Comparison of ENCODE assay signal across 8 cellular contexts in the genomic region with DNA sequence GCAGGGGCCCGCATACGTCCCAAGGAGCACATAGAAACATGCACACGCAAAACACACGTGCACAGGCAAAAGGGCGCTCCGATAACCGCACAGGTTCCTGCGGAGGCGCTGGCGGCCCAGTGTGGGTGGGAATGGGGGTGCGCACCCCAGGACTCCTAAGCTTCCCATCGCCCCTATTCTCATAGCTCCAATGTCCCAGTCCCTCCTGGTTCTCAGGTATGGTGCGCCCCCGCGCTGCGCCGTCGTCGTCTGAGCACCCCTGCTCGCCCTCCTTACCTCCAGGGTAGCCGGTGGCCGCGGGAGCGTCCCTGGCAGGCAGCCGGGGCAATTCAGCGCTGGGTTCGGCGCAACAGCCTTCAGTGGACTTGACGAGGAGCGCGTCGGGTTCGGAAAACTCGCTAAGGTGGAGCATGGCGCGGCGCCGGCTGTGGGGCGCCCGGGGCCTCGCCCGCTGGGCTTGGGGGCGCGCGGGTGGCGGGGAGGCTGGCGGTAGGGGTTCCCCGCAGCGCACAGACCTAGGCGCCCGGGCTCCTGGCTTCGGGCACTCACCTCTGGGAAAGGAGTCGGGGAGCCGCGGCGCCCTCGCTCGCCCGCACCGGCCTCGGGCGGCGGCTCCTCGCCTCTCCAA. TPM values are rescaled to one million over a fixed set of nuclear protein-coding genes. Genes with fewer than 3 reads are reported as not detected.
DNase-seq lines count a peak whose midpoint lies in the region; ATAC-seq, FAIRE-seq and TF ChIP-seq lines count a peak whose summit lies in the region.

No MANE protein-coding gene starts in this region.

- H3K23me2 ChIP-seq in H1 (ENCODE audit: low read depth, low read length) = peaks cover 12% of the 10 kb centered on the region

- H3K4me1 Mint-ChIP-seq in T-helper 1 cell treated with Interleukin-12 subunit alpha and Interleukin-12 subunit beta and Interleukin-4 antibody, amounts not matched to agents 30 μg/mL and 1 μg/mL, for 36 hours (ENCODE audit: low read depth) = peaks cover 6% of the 10 kb centered on the region

- no peak overlapping the region for H4K5ac ChIP-seq in H1 (ENCODE audit: insufficient read length, low read depth, low read length)

- CTCF ChIA-PET in H1 (lab: Charles Lee; ENCODE audit: partially characterized antibody) = interaction anchor here (0.9 to 6.5 kb wide), 7 partner anchors 17 to 92 kb away, joined by 3 to 122 read pairs (median 9); a partner anchor contains a TSS

- H3K4me2 ChIP-seq in H1 (ENCODE audit: insufficient read depth in 1 of 2, low read depth in 2 of 2, low read length in 2 of 2) = peak overlapping the region; percentile 78 to 90

- H2BK120ac ChIP-seq in H1 (replicated peaks; ENCODE audit: low read depth, low read length) = no peak overlapping the region

- H3K23ac ChIP-seq in H1 (ENCODE audit: insufficient read length) = no peak overlapping the region

- H3K56ac ChIP-seq in H1 (replicated peaks; ENCODE audit: insufficient read length, low read depth, low read length) = no peak overlapping the region

- TF ChIP-seq CTCF in RWPE2 (IDR thresholded peaks at IDR 0.05; ENCODE audit: poor library complexity, severe bottlenecking) (no peak), H1 (IDR thresholded peaks at IDR 0.05; ENCODE audit: control extremely low read depth in 1 of 3, insufficient read depth in 1 of 3, low read depth in 1 of 3, low read length in 3 of 3) (no peak), pancreas (IDR thresholded peaks at IDR 0.05) (no peak)

- peaks cover 87% of the 10 kb centered on the region for H3K27me3 Mint-ChIP-seq in T-helper 1 cell treated with Interleukin-12 subunit alpha and Interleukin-12 subunit beta and Interleukin-4 antibody, amounts not matched to agents 30 μg/mL and 1 μg/mL, for 36 hours (ENCODE audit: low read depth)

- POLR2A ChIA-PET in H1 (lab: Charles Lee; ENCODE audit: partially characterized antibody) = interaction anchor here (0.7 to 2.5 kb wide), 10 partner anchors 9 to 67 kb away, joined by 3 to 8 read pairs (median 4); a partner anchor contains a TSS

- no peak overlapping the region for H2BK20ac ChIP-seq in H1 (ENCODE audit: low read length)

- H3K79me2 ChIP-seq in H1 (ENCODE audit: control insufficient read depth in 1 of 2, insufficient read depth in 2 of 2, low read length in 2 of 2) = no peaks in the 10 kb centered on the region

- H3K9me3 Mint-ChIP-seq in T-helper 1 cell treated with Interleukin-12 subunit alpha and Interleukin-12 subunit beta and Interleukin-4 antibody, amounts not matched to agents 30 μg/mL and 1 μg/mL, for 36 hours = no peaks in the 10 kb centered on the region

- H3K27ac Mint-ChIP-seq in T-helper 1 cell treated with Interleukin-12 subunit alpha and Interleukin-12 subunit beta and Interleukin-4 antibody, amounts not matched to agents 30 μg/mL and 1 μg/mL, for 36 hours = no peak overlapping the region

- H4K91ac ChIP-seq in H1 (replicated peaks; ENCODE audit: insufficient read length, low read length) = no peak overlapping the region

- H3K4me3 Mint-ChIP-seq in T-helper 1 cell treated with Interleukin-12 subunit alpha and Interleukin-12 subunit beta and Interleukin-4 antibody, amounts not matched to agents 30 μg/mL and 1 μg/mL, for 36 hours = peak overlapping the region; percentile 57

- no peak overlapping the region for H3K14ac ChIP-seq in H1 (ENCODE audit: insufficient read length)

- ATAC-seq in RWPE2 (ENCODE audit: low read depth) (no peak), pancreas (peak in 1 of 4 donors; percentile 9), sciatic nerve (no peak)

- no peak overlapping the region for H2BK12ac ChIP-seq in H1 (ENCODE audit: low read depth, low read length)

- H3K4ac ChIP-seq in H1 (replicated peaks; ENCODE audit: insufficient read length, low read depth, low read length) = no peak overlapping the region

- no peak overlapping the region for H3K27ac ChIP-seq in RWPE2 (ENCODE audit: poor library complexity, severe bottlenecking)
- no peak overlapping the region for H3K27ac ChIP-seq in H1 (ENCODE audit: low read depth, low read length)
- no peak overlapping the region for H3K27ac ChIP-seq in pancreas

- intact Hi-C loops in pancreas (cut with DNase I) (no loop called here), sciatic nerve (cut with DNase I) (no loop called here)

- H3K79me1 ChIP-seq in H1 (ENCODE audit: low read depth, low read length) = no peaks in the 10 kb centered on the region

- no peak overlapping the region for H2BK15ac ChIP-seq in H1 (ENCODE audit: low read length)

- DNase-seq in T-helper 1 cell (no peak), RWPE2 (ENCODE audit: low spot score) (no peak), H1 (ENCODE audit: low read depth in 1 of 2, low spot score in 2 of 2) (peak in 1 of 2 experiments; percentile 73), pancreas (peak in 2 of 6 donors; percentile 64 to 67), cerebellar nuclear complex (lab: John Stamatoyannopoulos, UW) (no peak), sciatic nerve (ENCODE audit: low spot score) (no peak), NCI-H1048 (lab: John Stamatoyannopoulos, UW) (no peak)

- H3K27me3 ChIP-seq in RWPE2 (ENCODE audit: insufficient read depth, poor library complexity, severe bottlenecking) = peaks cover 62% of the 10 kb centered on the region
- H3K27me3 ChIP-seq in H1 (replicated peaks in 1 of 4; ENCODE audit: control insufficient read depth in 3 of 4, extremely low read depth in 1 of 4, insufficient read depth in 3 of 4, low read length in 3 of 4) = peaks cover 28 to 70% (median 59%) of the 10 kb centered on the region in 4 experiments
- peaks cover 0 to 37% (median 16%) of the 10 kb centered on the region in 4 donors for H3K27me3 ChIP-seq in pancreas

- no peak for TF ChIP-seq RAD21 in H1 (IDR thresholded peaks at IDR 0.05 in 1 of 2, conservative IDR thresholded peaks at IDR 0.05 in 1 of 2; ENCODE audit: low read depth in 2 of 2, low read length in 2 of 2)

- H3K9me3 ChIP-seq in RWPE2 (ENCODE audit: severe bottlenecking) (peaks cover 3% of the 10 kb centered on the region), H1 (ENCODE audit: insufficient read depth in 2 of 2, low read depth in 1 of 2, low read length in 1 of 2) (no peaks in the 10 kb centered on the region), pancreas (no peaks in the 10 kb centered on the region)

- H2AK5ac ChIP-seq in H1 (ENCODE audit: low read depth, low read length) = no peak overlapping the region

- peaks cover 9 to 15% of the 10 kb centered on the region in 2 experiments for H4K20me1 ChIP-seq in H1 (replicated peaks in 1 of 2; ENCODE audit: control insufficient read depth in 1 of 2, insufficient read depth in 2 of 2, low read length in 2 of 2)

- H3K9ac ChIP-seq in H1 (replicated peaks in 1 of 4; ENCODE audit: extremely low read depth in 1 of 4, low read depth in 3 of 4, low read length in 3 of 4) = no peak overlapping the region; a peak in 1 of 7 replicates

- TF ChIP-seq POLR2A in H1 (IDR thresholded peaks at IDR 0.05; ENCODE audit: control extremely low read depth in 1 of 2, low read depth in 2 of 2, low read length in 2 of 2) = no peak

- H3K36me3 ChIP-seq in RWPE2 (ENCODE audit: low read depth) (no peaks in the 10 kb centered on the region), H1 (ENCODE audit: control insufficient read depth in 2 of 4, insufficient read depth in 4 of 4, low read length in 3 of 4) (no peaks in the 10 kb centered on the region; a peak in 1 of 8 replicates), pancreas (no peaks in the 10 kb centered on the region)

- TF ChIP-seq EP300 in H1 (IDR thresholded peaks at IDR 0.05; ENCODE audit: borderline replicate concordance in 1 of 2, low read depth in 2 of 2, low read length in 2 of 2) = no peak

- FAIRE-seq in H1 (lab: Jason Lieb, UNC) = no peak
- FAIRE-seq in pancreas (lab: Jason Lieb, UNC) = no peak

- H2AFZ ChIP-seq in H1 (ENCODE audit: low read length) = no peak overlapping the region

- H3K4me3 ChIP-seq in RWPE2 (ENCODE audit: severe bottlenecking) = peak overlapping the region; percentile 35
- H3K4me3 ChIP-seq in H1 (ENCODE audit: extremely low read depth in 1 of 4, insufficient read depth in 2 of 4, low read depth in 3 of 4, low read length in 4 of 4) = peak overlapping the region; percentile 34 to 68 (median 44)
- H3K4me3 ChIP-seq in pancreas = peak overlapping the region; percentile 8 to 55 (median 24)

- no peak overlapping the region for H2BK5ac ChIP-seq in H1 (ENCODE audit: low read depth, low read length)

- H4K8ac ChIP-seq in H1 (ENCODE audit: extremely low read depth, insufficient read depth, low read length) = peak overlapping the region; percentile 51; the same call in 1 of the 2 replicates

- no peaks in the 10 kb centered on the region for H3K36me3 Mint-ChIP-seq in T-helper 1 cell treated with Interleukin-12 subunit alpha and Interleukin-12 subunit beta and Interleukin-4 antibody, amounts not matched to agents 30 μg/mL and 1 μg/mL, for 36 hours (ENCODE audit: low read depth)

- H3K18ac ChIP-seq in H1 (ENCODE audit: extremely low read depth, low read length) = no peak overlapping the region

- 6% methylated on average over 35 of the region's 64 CpGs; no CpG with 5 or more reads in 1 of the 2 experiments for WGBS in H1 (ENCODE audit: extremely low coverage in 1 of 2, insufficient coverage in 1 of 2, insufficient read length in 1 of 2, insufficient replicate concordance in 2 of 2, low coverage in 1 of 2, low lambda C conversion rate in 2 of 2, missing lambda C conversion rate in 1 of 2), 2 experiments
- 3 to 4% methylated on average over 48 to 64 of the region's 64 CpGs for WGBS in pancreas, 2 donors

- no peaks in the 10 kb centered on the region for H3K4me1 ChIP-seq in RWPE2 (ENCODE audit: insufficient read depth, poor library complexity, severe bottlenecking)
- peaks cover 0 to 11% (median 3%) of the 10 kb centered on the region in 4 experiments; a peak in 4 of 7 replicates for H3K4me1 ChIP-seq in H1 (replicated peaks in 1 of 4; ENCODE audit: control insufficient read depth in 3 of 4, insufficient read depth in 4 of 4, low read length in 3 of 4)
- no peaks in the 10 kb centered on the region for H3K4me1 ChIP-seq in pancreas

RNA-seq across cellular contexts. Expression of a gene that starts 0.3 kb away (rescaled TPM):
- 0.20 TPM in 1 of 2 replicates, not detected in the other for total RNA-seq in H1 (2021; fragmentation: NEBNext Ultra II Directional; extraction: Animal tissue kit (Norgen Biotek cat#: 25700))
- polyA plus RNA-seq in H1 (2011; rRNA removed) = 0.08 TPM in 1 of 2 replicates, not detected in the other
- polyA plus RNA-seq in H1 (2011; cell fraction: cytosol; rRNA removed) = 0.05 TPM
- polyA plus RNA-seq in H1 (2011; cell fraction: nucleus; rRNA removed) = 0.09 TPM
- 0.06 to 0.12 TPM (median 0.07 TPM) in 3 of 4 replicates, not detected in the other for polyA plus RNA-seq in H1 (2012, experiment 1 of 2)
- not detected for polyA plus RNA-seq in H1 (2012, experiment 2 of 2)
- polyA plus RNA-seq in H1 (2013, experiment 1 of 2) = 0.02 TPM
- 0.04 TPM for polyA plus RNA-seq in H1 (2013, experiment 2 of 2)
- not detected in 2 replicates for polyA minus RNA-seq in H1 (2011; rRNA and poly(A)+ RNA removed)
- not detected for polyA minus RNA-seq in H1 (2011; cell fraction: cytosol; rRNA and poly(A)+ RNA removed)
- polyA minus RNA-seq in H1 (2011; cell fraction: nucleus; rRNA and poly(A)+ RNA removed) = 0.80 TPM
- total RNA-seq in pancreas = under 1 TPM in 3 of 6 donors, not detected in 3; 0.09 to 0.18 (median 0.09) TPM
- polyA plus RNA-seq in pancreas = under 1 TPM; 0.19 to 0.94 TPM
- total RNA-seq in sciatic nerve = not detected

RNA-seq across cellular contexts. Expression of a gene that starts 8.7 kb away (rescaled TPM):
- total RNA-seq in H1 (2021; fragmentation: NEBNext Ultra II Directional; extraction: Animal tissue kit (Norgen Biotek cat#: 25700)) = 13.5 and 14.3 TPM in 2 replicates
- polyA plus RNA-seq in H1 (2011; rRNA removed) (11.2 and 16.3 TPM in 2 replicates), pancreas (1 to 10 TPM; 4.9 to 6.9 TPM)
- polyA plus RNA-seq in H1 (2011; cell fraction: cytosol; rRNA removed) = 14.8 TPM
- 64.1 TPM for polyA plus RNA-seq in H1 (2011; cell fraction: nucleus; rRNA removed)
- 10.8 to 13.2 TPM (median 12.2 TPM) in 4 replicates for polyA plus RNA-seq in H1 (2012, experiment 1 of 2)
- polyA plus RNA-seq in H1 (2012, experiment 2 of 2) = 7.5 TPM
- 9.2 TPM for polyA plus RNA-seq in H1 (2013, experiment 1 of 2)
- polyA plus RNA-seq in H1 (2013, experiment 2 of 2) = 7.3 TPM
- polyA minus RNA-seq in H1 (2011; rRNA and poly(A)+ RNA removed) = 9.5 and 11.5 TPM in 2 replicates
- polyA minus RNA-seq in H1 (2011; cell fraction: cytosol; rRNA and poly(A)+ RNA removed) = 8.5 TPM
- 17.1 TPM for polyA minus RNA-seq in H1 (2011; cell fraction: nucleus; rRNA and poly(A)+ RNA removed)
- total RNA-seq in pancreas (1 to 10 TPM; 2.2 to 4.0 (median 3.0) TPM), sciatic nerve (2.1 TPM)

RNA-seq across cellular contexts. Expression of a gene that starts 58.9 kb away (rescaled TPM):
- 474 and 486 TPM in 2 replicates for total RNA-seq in H1 (2021; fragmentation: NEBNext Ultra II Directional; extraction: Animal tissue kit (Norgen Biotek cat#: 25700))
- 440 and 465 TPM in 2 replicates for polyA plus RNA-seq in H1 (2011; rRNA removed)
- polyA plus RNA-seq in H1 (2011; cell fraction: cytosol; rRNA removed) = 483 TPM
- 363 TPM for polyA plus RNA-seq in H1 (2011; cell fraction: nucleus; rRNA removed)
- polyA plus RNA-seq in H1 (2012, experiment 1 of 2) = 514 to 726 TPM (median 597 TPM) in 4 replicates
- polyA plus RNA-seq in H1 (2012, experiment 2 of 2) = 623 TPM
- polyA plus RNA-seq in H1 (2013, experiment 1 of 2) = 488 TPM
- polyA plus RNA-seq in H1 (2013, experiment 2 of 2) = 468 TPM
- 487 and 491 TPM in 2 replicates for polyA minus RNA-seq in H1 (2011; rRNA and poly(A)+ RNA removed)
- polyA minus RNA-seq in H1 (2011; cell fraction: cytosol; rRNA and poly(A)+ RNA removed) = 206 TPM
- 137 TPM for polyA minus RNA-seq in H1 (2011; cell fraction: nucleus; rRNA and poly(A)+ RNA removed)
- total RNA-seq in pancreas = 100 to 1,000 TPM in 4 of 6 donors, 10 to 100 TPM in 2; 91.8 to 141 (median 118) TPM
- 10 to 100 TPM; 72.7 to 92.2 TPM for polyA plus RNA-seq in pancreas
- total RNA-seq in sciatic nerve = 194 TPM

RNA-seq across cellular contexts. Expression of a gene that starts 60.0 kb away (rescaled TPM):
- total RNA-seq in H1 (2021; fragmentation: NEBNext Ultra II Directional; extraction: Animal tissue kit (Norgen Biotek cat#: 25700)) = 7.5 and 8.9 TPM in 2 replicates
- polyA plus RNA-seq in H1 (2011; rRNA removed) (13.1 and 13.3 TPM in 2 replicates), pancreas (10 to 100 TPM; 19.1 to 20.9 TPM)
- polyA plus RNA-seq in H1 (2011; cell fraction: cytosol; rRNA removed) = 9.1 TPM
- 10.3 TPM for polyA plus RNA-seq in H1 (2011; cell fraction: nucleus; rRNA removed)
- 6.0 to 10.3 TPM (median 8.5 TPM) in 4 replicates for polyA plus RNA-seq in H1 (2012, experiment 1 of 2)
- polyA plus RNA-seq in H1 (2012, experiment 2 of 2) = 11.7 TPM
- polyA plus RNA-seq in H1 (2013, experiment 1 of 2) = 9.0 TPM
- polyA plus RNA-seq in H1 (2013, experiment 2 of 2) = 11.5 TPM
- polyA minus RNA-seq in H1 (2011; rRNA and poly(A)+ RNA removed) = 5.9 TPM in 2 replicates
- polyA minus RNA-seq in H1 (2011; cell fraction: cytosol; rRNA and poly(A)+ RNA removed) = 4.0 TPM
- polyA minus RNA-seq in H1 (2011; cell fraction: nucleus; rRNA and poly(A)+ RNA removed) = 3.7 TPM
- total RNA-seq in pancreas (10 to 100 TPM; 10.5 to 16.7 (median 13.2) TPM), sciatic nerve (15.2 TPM)
